In the genomic region with DNA sequence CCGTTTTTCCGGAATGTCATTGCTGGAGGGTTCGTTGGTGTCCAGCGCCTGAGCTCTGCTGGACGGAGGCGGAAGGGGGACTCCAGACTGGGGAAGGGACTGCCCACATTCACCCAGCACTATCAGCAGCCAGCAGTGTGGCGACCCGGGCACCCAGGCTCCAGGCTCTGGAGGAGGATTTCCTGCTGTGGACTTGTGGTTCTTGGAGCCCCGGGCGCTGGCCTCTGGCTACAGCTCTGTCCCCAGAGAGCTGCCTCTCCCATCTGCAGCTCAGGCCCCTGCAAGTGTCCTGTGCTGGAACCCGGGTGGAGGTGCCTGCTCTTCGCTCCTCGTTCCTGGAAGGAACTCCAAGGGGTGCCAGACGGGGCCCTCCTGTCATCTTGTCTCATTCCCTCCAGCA, we compare ENCODE assay signal across 2 cellular contexts.
TF ChIP-seq lines count a peak whose summit lies in the region.

No MANE protein-coding gene starts in this region.

TF ChIP-seq in SK-N-SH, 30 proteins besides CTCF, POLR2A, EP300 and RAD21 (continued from another document):
- no peak for TF ChIP-seq NRF1 (IDR thresholded peaks at IDR 0.05; ENCODE audit: low read depth, low read length)
- TF ChIP-seq TEAD4 (IDR thresholded peaks at IDR 0.05; ENCODE audit: borderline replicate concordance, insufficient read depth): no peak
- TF ChIP-seq FOXM1 (IDR thresholded peaks at IDR 0.05; ENCODE audit: low read depth): no peak
- TF ChIP-seq, protein P1, sequence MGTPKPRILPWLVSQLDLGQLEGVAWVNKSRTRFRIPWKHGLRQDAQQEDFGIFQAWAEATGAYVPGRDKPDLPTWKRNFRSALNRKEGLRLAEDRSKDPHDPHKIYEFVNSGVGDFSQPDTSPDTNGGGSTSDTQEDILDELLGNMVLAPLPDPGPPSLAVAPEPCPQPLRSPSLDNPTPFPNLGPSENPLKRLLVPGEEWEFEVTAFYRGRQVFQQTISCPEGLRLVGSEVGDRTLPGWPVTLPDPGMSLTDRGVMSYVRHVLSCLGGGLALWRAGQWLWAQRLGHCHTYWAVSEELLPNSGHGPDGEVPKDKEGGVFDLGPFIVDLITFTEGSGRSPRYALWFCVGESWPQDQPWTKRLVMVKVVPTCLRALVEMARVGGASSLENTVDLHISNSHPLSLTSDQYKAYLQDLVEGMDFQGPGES (IDR thresholded peaks at IDR 0.05; ENCODE audit: low read depth, low read length): no peak
- TF ChIP-seq ELF1 (IDR thresholded peaks at IDR 0.05): no peak
- no peak for TF ChIP-seq RCOR1 (IDR thresholded peaks at IDR 0.05; ENCODE audit: low read length)
- TF ChIP-seq, protein P2, sequence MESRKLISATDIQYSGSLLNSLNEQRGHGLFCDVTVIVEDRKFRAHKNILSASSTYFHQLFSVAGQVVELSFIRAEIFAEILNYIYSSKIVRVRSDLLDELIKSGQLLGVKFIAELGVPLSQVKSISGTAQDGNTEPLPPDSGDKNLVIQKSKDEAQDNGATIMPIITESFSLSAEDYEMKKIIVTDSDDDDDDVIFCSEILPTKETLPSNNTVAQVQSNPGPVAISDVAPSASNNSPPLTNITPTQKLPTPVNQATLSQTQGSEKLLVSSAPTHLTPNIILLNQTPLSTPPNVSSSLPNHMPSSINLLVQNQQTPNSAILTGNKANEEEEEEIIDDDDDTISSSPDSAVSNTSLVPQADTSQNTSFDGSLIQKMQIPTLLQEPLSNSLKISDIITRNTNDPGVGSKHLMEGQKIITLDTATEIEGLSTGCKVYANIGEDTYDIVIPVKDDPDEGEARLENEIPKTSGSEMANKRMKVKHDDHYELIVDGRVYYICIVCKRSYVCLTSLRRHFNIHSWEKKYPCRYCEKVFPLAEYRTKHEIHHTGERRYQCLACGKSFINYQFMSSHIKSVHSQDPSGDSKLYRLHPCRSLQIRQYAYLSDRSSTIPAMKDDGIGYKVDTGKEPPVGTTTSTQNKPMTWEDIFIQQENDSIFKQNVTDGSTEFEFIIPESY (IDR thresholded peaks at IDR 0.05; ENCODE audit: borderline replicate concordance, low read depth): no peak
- no peak for TF ChIP-seq FOXJ3 (CRISPR knock-in tag; IDR thresholded peaks at IDR 0.05)
- TF ChIP-seq POLR2AphosphoS5 (IDR thresholded peaks at IDR 0.05; ENCODE audit: low read depth, low read length): no peak
- TF ChIP-seq GABPA (IDR thresholded peaks at IDR 0.05; ENCODE audit: low read depth): no peak
- TF ChIP-seq, protein P3, sequence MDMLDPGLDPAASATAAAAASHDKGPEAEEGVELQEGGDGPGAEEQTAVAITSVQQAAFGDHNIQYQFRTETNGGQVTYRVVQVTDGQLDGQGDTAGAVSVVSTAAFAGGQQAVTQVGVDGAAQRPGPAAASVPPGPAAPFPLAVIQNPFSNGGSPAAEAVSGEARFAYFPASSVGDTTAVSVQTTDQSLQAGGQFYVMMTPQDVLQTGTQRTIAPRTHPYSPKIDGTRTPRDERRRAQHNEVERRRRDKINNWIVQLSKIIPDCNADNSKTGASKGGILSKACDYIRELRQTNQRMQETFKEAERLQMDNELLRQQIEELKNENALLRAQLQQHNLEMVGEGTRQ (IDR thresholded peaks at IDR 0.05; ENCODE audit: borderline replicate concordance, low read depth, low read length): no peak
- TF ChIP-seq TCF12 (IDR thresholded peaks at IDR 0.05): no peak

TF ChIP-seq in SK-N-SH treated with all-trans-retinoic acid at 6 μM for 48 hours, 23 proteins besides CTCF, POLR2A, EP300 and RAD21 (continued from another document):
- TF ChIP-seq, protein P4, sequence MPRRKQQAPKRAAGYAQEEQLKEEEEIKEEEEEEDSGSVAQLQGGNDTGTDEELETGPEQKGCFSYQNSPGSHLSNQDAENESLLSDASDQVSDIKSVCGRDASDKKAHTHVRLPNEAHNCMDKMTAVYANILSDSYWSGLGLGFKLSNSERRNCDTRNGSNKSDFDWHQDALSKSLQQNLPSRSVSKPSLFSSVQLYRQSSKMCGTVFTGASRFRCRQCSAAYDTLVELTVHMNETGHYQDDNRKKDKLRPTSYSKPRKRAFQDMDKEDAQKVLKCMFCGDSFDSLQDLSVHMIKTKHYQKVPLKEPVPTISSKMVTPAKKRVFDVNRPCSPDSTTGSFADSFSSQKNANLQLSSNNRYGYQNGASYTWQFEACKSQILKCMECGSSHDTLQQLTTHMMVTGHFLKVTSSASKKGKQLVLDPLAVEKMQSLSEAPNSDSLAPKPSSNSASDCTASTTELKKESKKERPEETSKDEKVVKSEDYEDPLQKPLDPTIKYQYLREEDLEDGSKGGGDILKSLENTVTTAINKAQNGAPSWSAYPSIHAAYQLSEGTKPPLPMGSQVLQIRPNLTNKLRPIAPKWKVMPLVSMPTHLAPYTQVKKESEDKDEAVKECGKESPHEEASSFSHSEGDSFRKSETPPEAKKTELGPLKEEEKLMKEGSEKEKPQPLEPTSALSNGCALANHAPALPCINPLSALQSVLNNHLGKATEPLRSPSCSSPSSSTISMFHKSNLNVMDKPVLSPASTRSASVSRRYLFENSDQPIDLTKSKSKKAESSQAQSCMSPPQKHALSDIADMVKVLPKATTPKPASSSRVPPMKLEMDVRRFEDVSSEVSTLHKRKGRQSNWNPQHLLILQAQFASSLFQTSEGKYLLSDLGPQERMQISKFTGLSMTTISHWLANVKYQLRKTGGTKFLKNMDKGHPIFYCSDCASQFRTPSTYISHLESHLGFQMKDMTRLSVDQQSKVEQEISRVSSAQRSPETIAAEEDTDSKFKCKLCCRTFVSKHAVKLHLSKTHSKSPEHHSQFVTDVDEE (CRISPR knock-in tag; IDR thresholded peaks at IDR 0.05): no peak
- TF ChIP-seq ESRRG (CRISPR knock-in tag; IDR thresholded peaks at IDR 0.05): no peak
- TF ChIP-seq GLIS3 (CRISPR knock-in tag; IDR thresholded peaks at IDR 0.05): no peak
- TF ChIP-seq, protein P5, sequence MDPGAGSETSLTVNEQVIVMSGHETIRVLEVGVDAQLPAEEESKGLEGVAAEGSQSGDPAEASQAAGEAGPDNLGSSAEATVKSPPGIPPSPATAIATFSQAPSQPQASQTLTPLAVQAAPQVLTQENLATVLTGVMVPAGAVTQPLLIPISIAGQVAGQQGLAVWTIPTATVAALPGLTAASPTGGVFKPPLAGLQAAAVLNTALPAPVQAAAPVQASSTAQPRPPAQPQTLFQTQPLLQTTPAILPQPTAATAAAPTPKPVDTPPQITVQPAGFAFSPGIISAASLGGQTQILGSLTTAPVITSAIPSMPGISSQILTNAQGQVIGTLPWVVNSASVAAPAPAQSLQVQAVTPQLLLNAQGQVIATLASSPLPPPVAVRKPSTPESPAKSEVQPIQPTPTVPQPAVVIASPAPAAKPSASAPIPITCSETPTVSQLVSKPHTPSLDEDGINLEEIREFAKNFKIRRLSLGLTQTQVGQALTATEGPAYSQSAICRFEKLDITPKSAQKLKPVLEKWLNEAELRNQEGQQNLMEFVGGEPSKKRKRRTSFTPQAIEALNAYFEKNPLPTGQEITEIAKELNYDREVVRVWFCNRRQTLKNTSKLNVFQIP (CRISPR knock-in tag; IDR thresholded peaks at IDR 0.05; ENCODE audit: borderline replicate concordance, low read depth): no peak
- TF ChIP-seq ZC3H10 (CRISPR knock-in tag; IDR thresholded peaks at IDR 0.05): no peak
- no peak for TF ChIP-seq ISL1 (CRISPR knock-in tag; IDR thresholded peaks at IDR 0.05)
- no peak for TF ChIP-seq ZNF565 (CRISPR knock-in tag; conservative IDR thresholded peaks at IDR 0.05; ENCODE audit: low read depth)
- TF ChIP-seq, protein P6, sequence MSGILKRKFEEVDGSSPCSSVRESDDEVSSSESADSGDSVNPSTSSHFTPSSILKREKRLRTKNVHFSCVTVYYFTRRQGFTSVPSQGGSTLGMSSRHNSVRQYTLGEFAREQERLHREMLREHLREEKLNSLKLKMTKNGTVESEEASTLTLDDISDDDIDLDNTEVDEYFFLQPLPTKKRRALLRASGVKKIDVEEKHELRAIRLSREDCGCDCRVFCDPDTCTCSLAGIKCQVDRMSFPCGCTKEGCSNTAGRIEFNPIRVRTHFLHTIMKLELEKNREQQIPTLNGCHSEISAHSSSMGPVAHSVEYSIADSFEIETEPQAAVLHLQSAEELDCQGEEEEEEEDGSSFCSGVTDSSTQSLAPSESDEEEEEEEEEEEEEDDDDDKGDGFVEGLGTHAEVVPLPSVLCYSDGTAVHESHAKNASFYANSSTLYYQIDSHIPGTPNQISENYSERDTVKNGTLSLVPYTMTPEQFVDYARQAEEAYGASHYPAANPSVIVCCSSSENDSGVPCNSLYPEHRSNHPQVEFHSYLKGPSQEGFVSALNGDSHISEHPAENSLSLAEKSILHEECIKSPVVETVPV (CRISPR knock-in tag; IDR thresholded peaks at IDR 0.05): no peak
- no peak for TF ChIP-seq BACH2 (CRISPR knock-in tag; IDR thresholded peaks at IDR 0.05; ENCODE audit: borderline replicate concordance)
- no peak for TF ChIP-seq PPARA (CRISPR knock-in tag; IDR thresholded peaks at IDR 0.05; ENCODE audit: borderline replicate concordance)
- TF ChIP-seq, protein P7, sequence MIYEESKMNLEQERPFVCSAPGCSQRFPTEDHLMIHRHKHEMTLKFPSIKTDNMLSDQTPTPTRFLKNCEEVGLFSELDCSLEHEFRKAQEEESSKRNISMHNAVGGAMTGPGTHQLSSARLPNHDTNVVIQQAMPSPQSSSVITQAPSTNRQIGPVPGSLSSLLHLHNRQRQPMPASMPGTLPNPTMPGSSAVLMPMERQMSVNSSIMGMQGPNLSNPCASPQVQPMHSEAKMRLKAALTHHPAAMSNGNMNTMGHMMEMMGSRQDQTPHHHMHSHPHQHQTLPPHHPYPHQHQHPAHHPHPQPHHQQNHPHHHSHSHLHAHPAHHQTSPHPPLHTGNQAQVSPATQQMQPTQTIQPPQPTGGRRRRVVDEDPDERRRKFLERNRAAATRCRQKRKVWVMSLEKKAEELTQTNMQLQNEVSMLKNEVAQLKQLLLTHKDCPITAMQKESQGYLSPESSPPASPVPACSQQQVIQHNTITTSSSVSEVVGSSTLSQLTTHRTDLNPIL (CRISPR knock-in tag; IDR thresholded peaks at IDR 0.05; ENCODE audit: low read depth): no peak
- TF ChIP-seq, protein P8, sequence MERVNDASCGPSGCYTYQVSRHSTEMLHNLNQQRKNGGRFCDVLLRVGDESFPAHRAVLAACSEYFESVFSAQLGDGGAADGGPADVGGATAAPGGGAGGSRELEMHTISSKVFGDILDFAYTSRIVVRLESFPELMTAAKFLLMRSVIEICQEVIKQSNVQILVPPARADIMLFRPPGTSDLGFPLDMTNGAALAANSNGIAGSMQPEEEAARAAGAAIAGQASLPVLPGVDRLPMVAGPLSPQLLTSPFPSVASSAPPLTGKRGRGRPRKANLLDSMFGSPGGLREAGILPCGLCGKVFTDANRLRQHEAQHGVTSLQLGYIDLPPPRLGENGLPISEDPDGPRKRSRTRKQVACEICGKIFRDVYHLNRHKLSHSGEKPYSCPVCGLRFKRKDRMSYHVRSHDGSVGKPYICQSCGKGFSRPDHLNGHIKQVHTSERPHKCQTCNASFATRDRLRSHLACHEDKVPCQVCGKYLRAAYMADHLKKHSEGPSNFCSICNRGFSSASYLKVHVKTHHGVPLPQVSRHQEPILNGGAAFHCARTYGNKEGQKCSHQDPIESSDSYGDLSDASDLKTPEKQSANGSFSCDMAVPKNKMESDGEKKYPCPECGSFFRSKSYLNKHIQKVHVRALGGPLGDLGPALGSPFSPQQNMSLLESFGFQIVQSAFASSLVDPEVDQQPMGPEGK (CRISPR knock-in tag; IDR thresholded peaks at IDR 0.05; ENCODE audit: borderline replicate concordance): no peak
